30 cellular contexts compared by ENCODE assay signal in genomic region chr10:47246409-47247189, GRCh38. TPM values are rescaled to one million over a fixed set of nuclear protein-coding genes. Genes with fewer than 3 reads are reported as not detected.
"Had no signal": no experiment of that assay in that cellular context is flagged by ENCODE, and none has a peak within 500 bp of the region (broad histone marks: within the 10 kb centered on the region; RNA-seq: fewer than 3 reads in every experiment).

No MANE protein-coding gene starts in this region.

- H3K27ac ChIP-seq: colonic mucosa, right lobe of liver, skin epidermis, stomach, thyroid gland, VCaP had no signal

- DNase-seq: activated CD4-positive, alpha-beta T cell treated with anti-CD3 and anti-CD28 coated beads for 4 hours; activated CD4-positive, alpha-beta T cell treated with anti-CD3 and anti-CD28 coated beads, Interleukin-2, amount 50 U/mL, for 4 hours; activated effector memory CD4-positive, alpha-beta T cell treated with Interleukin-2 at 50 U/mL for 16 hours; activated naive CD4-positive, alpha-beta T cell treated with Interleukin-2 at 50 U/mL for 16 hours; activated T-cell treated with anti-CD3 and anti-CD28 coated beads for 4 hours; activated T-cell treated with anti-CD3 and anti-CD28 coated beads, Interleukin-2, amount 50 U/mL, for 72 hours; anterior cingulate cortex; cerebellar nuclear complex; colonic mucosa; effector memory CD8-positive, alpha-beta T cell; hippocampal formation; kidney; left colon; midbrain; occipital lobe; stimulated activated CD4-positive, alpha-beta T cell treated with anti-CD3 and anti-CD28 coated beads, Interleukin-4, amount 100 ng/mL, for 24 hours; stomach; SW 1271; T-helper 9 cell; thyroid gland had no signal

- H3K27me3 Mint-ChIP-seq: activated naive CD8-positive, alpha-beta T cell; naive thymus-derived CD8-positive, alpha-beta T cell had no signal

- H3K4me1 Mint-ChIP-seq: neural crest cell; stimulated activated effector memory CD8-positive, alpha-beta T cell treated with anti-CD3 and anti-CD28 coated beads, Interleukin-12 subunit alpha, Interleukin-12 subunit beta, amount 100 ng/mL, for 72 hours had no signal

- H3K27ac Mint-ChIP-seq: activated naive CD8-positive, alpha-beta T cell; activated T-cell treated with anti-CD3 and anti-CD28 coated beads, Interleukin-2, amount 50 U/mL, for 72 hours; effector memory CD8-positive, alpha-beta T cell; stimulated activated effector memory CD8-positive, alpha-beta T cell treated with anti-CD3 and anti-CD28 coated beads, Interleukin-12 subunit alpha, Interleukin-12 subunit beta, amount 100 ng/mL, for 72 hours; T-helper 1 cell treated with Interleukin-12 subunit alpha and Interleukin-12 subunit beta and Interleukin-4 antibody, amounts not matched to agents 30 μg/mL and 1 μg/mL, for 36 hours had no signal

- H3K4me3 ChIP-seq: colonic mucosa, right lobe of liver, skin epidermis, stomach, thyroid gland had no signal

- H3K27me3 ChIP-seq: colonic mucosa, right lobe of liver, thyroid gland had no signal

- ATAC-seq: activated T-cell treated with anti-CD3 and anti-CD28 coated beads, Interleukin-2, amount 50 U/mL, for 72 hours; effector memory CD8-positive, alpha-beta T cell; left colon; naive thymus-derived CD8-positive, alpha-beta T cell; right lobe of liver; stimulated activated effector memory CD8-positive, alpha-beta T cell treated with anti-CD3 and anti-CD28 coated beads, Interleukin-12 subunit alpha, Interleukin-12 subunit beta, amount 100 ng/mL, for 72 hours had no signal

- H3K4me3 Mint-ChIP-seq: activated naive CD8-positive, alpha-beta T cell; activated T-cell treated with anti-CD3 and anti-CD28 coated beads, Interleukin-2, amount 50 U/mL, for 72 hours; effector memory CD8-positive, alpha-beta T cell; naive thymus-derived CD8-positive, alpha-beta T cell; neural crest cell; stimulated activated effector memory CD8-positive, alpha-beta T cell treated with anti-CD3 and anti-CD28 coated beads, Interleukin-12 subunit alpha, Interleukin-12 subunit beta, amount 100 ng/mL, for 72 hours; T-helper 1 cell treated with Interleukin-12 subunit alpha and Interleukin-12 subunit beta and Interleukin-4 antibody, amounts not matched to agents 30 μg/mL and 1 μg/mL, for 36 hours had no signal

- H3K36me3 Mint-ChIP-seq: activated naive CD8-positive, alpha-beta T cell; naive thymus-derived CD8-positive, alpha-beta T cell; stimulated activated effector memory CD8-positive, alpha-beta T cell treated with anti-CD3 and anti-CD28 coated beads, Interleukin-12 subunit alpha, Interleukin-12 subunit beta, amount 100 ng/mL, for 72 hours had no signal

- H3K36me3 ChIP-seq: colonic mucosa, right lobe of liver, stomach, thyroid gland had no signal

- H3K9me3 ChIP-seq: colonic mucosa, right lobe of liver, stomach, thyroid gland had no signal

- H3K4me1 ChIP-seq: colonic mucosa, right lobe of liver, stomach, thyroid gland had no signal

- H3K9me3 Mint-ChIP-seq: effector memory CD8-positive, alpha-beta T cell; naive thymus-derived CD8-positive, alpha-beta T cell; neural crest cell; stimulated activated effector memory CD8-positive, alpha-beta T cell treated with anti-CD3 and anti-CD28 coated beads, Interleukin-12 subunit alpha, Interleukin-12 subunit beta, amount 100 ng/mL, for 72 hours; T-helper 1 cell treated with Interleukin-12 subunit alpha and Interleukin-12 subunit beta and Interleukin-4 antibody, amounts not matched to agents 30 μg/mL and 1 μg/mL, for 36 hours had no signal

RNA-seq across cellular contexts. Expression of gene GDF10, which starts 53.4 kb away (rescaled TPM):
- total RNA-seq: endothelial cell of umbilical vein, fibroblast of villous mesenchyme, right lobe of liver had no signal
- polyA plus RNA-seq: endothelial cell of umbilical vein had no signal
